ENCODE assay signal across 26 cellular contexts in genomic region chr14:38257500-38257899, GRCh38. TPM values are rescaled to one million over a fixed set of nuclear protein-coding genes. Genes with fewer than 3 reads are reported as not detected.
DNase-seq lines count a peak whose midpoint lies in the region; ATAC-seq, FAIRE-seq and TF ChIP-seq lines count a peak whose summit lies in the region.
"Had no signal": no experiment of that assay in that cellular context is flagged by ENCODE, and none has a peak within 500 bp of the region (broad histone marks: within the 10 kb centered on the region; RNA-seq: fewer than 3 reads in every experiment).

No MANE protein-coding gene starts in this region.

- DNase-seq in heart right ventricle (no peak), right cardiac atrium (no peak), RWPE2 (ENCODE audit: low spot score) (no peak), kidney tubule cell (ENCODE audit: low spot score) (peak; percentile 38), urothelium cell line (ENCODE audit: low spot score) (peak; percentile 17), coronary artery (ENCODE audit: low spot score) (no peak)
- DNase-seq: activated naive CD4-positive, alpha-beta T cell treated with anti-CD3 and anti-CD28 coated beads, Interleukin-2, amount 10 ng/mL, durations not matched to agents 7 days and 5 days; activated T-cell treated with anti-CD3 and anti-CD28 coated beads, Interleukin-2, amount 50 U/mL, for 72 hours; cerebellar nuclear complex; effector memory CD8-positive, alpha-beta T cell; GF-D8; glutamatergic neuron; left lung; NCI-H2029 treated with DMSO at 0.1 percent for 48 hours; NCI-H446 treated with DMSO at 0.1 percent for 48 hours; stimulated activated CD8-positive, alpha-beta memory T cell treated with anti-CD3 and anti-CD28 coated beads, Interleukin-4, amount 100 ng/mL, for 48 hours; upper lobe of right lung had no signal

- ATAC-seq in heart right ventricle (no peak), right cardiac atrium (no peak), RWPE2 (ENCODE audit: low read depth) (peak; percentile 82), GM18873 (IDR thresholded peaks at IDR 0.05; ENCODE audit: low FRiP score, unreplicated experiment) (no peak), GM21381 (IDR thresholded peaks at IDR 0.05; ENCODE audit: unreplicated experiment) (no peak)
- ATAC-seq: activated T-cell treated with anti-CD3 and anti-CD28 coated beads, Interleukin-2, amount 50 U/mL, for 72 hours; effector memory CD8-positive, alpha-beta T cell; K562; left lung; upper lobe of right lung had no signal

- peak overlapping the region; percentile 59 to 100 (median 97) for H3K27ac ChIP-seq in heart right ventricle
- no peak overlapping the region for H3K27ac ChIP-seq in right cardiac atrium (ENCODE audit: low read length)
- no peak overlapping the region for H3K27ac ChIP-seq in RWPE2 (ENCODE audit: poor library complexity, severe bottlenecking)
- peak overlapping the region in 1 of 2 donors; percentile 15 for H3K27ac ChIP-seq in coronary artery
- H3K27ac ChIP-seq: ascending aorta had no signal

- FAIRE-seq in urothelium cell line (lab: Jason Lieb, UNC) = no peak
- FAIRE-seq: A204.1, D721Med, K562 had no signal

- peak overlapping the region in 1 of 10 donors; percentile 89 for H3K4me3 ChIP-seq in heart right ventricle
- no peak overlapping the region for H3K4me3 ChIP-seq in right cardiac atrium (ENCODE audit: low read length)
- H3K4me3 ChIP-seq in RWPE2 (ENCODE audit: severe bottlenecking) = no peak overlapping the region
- H3K4me3 ChIP-seq in coronary artery = no peak overlapping the region
- H3K4me3 ChIP-seq: ascending aorta, K562, left lung had no signal

- intact Hi-C loops in heart right ventricle (cut with DNase I) (loop anchor here in 5 of 10 donors (2.0 to 10.0 kb wide), 7 partner anchors 33 to 747 kb away; no protein-coding TSS in a partner anchor), right cardiac atrium (cut with DNase I) (loop anchor here in 1 of 4 donors (10.0 kb wide), 1 partner anchor 107 kb away; no protein-coding TSS in a partner anchor)

- H3K4me1 ChIP-seq in heart right ventricle = peaks cover 0 to 15% (median 0%) of the 10 kb centered on the region in 9 donors
- H3K4me1 ChIP-seq in right cardiac atrium (ENCODE audit: control insufficient read depth, insufficient read depth, low read length) = no peaks in the 10 kb centered on the region
- peaks cover 4% of the 10 kb centered on the region for H3K4me1 ChIP-seq in RWPE2 (ENCODE audit: insufficient read depth, poor library complexity, severe bottlenecking)
- H3K4me1 ChIP-seq: upper lobe of right lung had no signal

- TF ChIP-seq CTCF in heart right ventricle (IDR thresholded peaks at IDR 0.05) (no peak), RWPE2 (IDR thresholded peaks at IDR 0.05; ENCODE audit: poor library complexity, severe bottlenecking) (no peak), coronary artery (IDR thresholded peaks at IDR 0.05) (no peak)

- H3K36me3 ChIP-seq in heart right ventricle (no peaks in the 10 kb centered on the region), RWPE2 (ENCODE audit: low read depth) (no peaks in the 10 kb centered on the region)
- H3K36me3 ChIP-seq: ascending aorta, left lung, upper lobe of right lung had no signal

- H3K27me3 ChIP-seq in heart right ventricle = peaks cover 0 to 40% (median 14%) of the 10 kb centered on the region in 7 donors
- no peaks in the 10 kb centered on the region for H3K27me3 ChIP-seq in right cardiac atrium (ENCODE audit: control insufficient read depth, insufficient read depth)
- H3K27me3 ChIP-seq in RWPE2 (ENCODE audit: insufficient read depth, poor library complexity, severe bottlenecking) = peaks cover 18% of the 10 kb centered on the region
- H3K27me3 ChIP-seq: ascending aorta had no signal

- H3K9me3 ChIP-seq in heart right ventricle = peaks cover 0 to 30% (median 8%) of the 10 kb centered on the region in 11 donors
- H3K9me3 ChIP-seq in right cardiac atrium (ENCODE audit: control insufficient read depth, low read length) = no peaks in the 10 kb centered on the region
- H3K9me3 ChIP-seq in RWPE2 (ENCODE audit: severe bottlenecking) = peaks cover 4% of the 10 kb centered on the region
- H3K9me3 ChIP-seq: ascending aorta, upper lobe of right lung had no signal

- WGBS in heart right ventricle, 2 donors = 65 to 76% methylated on average over 2 of the region's 2 CpGs
- 78% methylated on average over 2 of the region's 2 CpGs for WGBS in right cardiac atrium

RNA-seq across cellular contexts. Expression of gene CLEC14A, which starts 1.6 kb away (rescaled TPM):
- total RNA-seq in heart right ventricle = 10 to 100 TPM; 26.6 to 45.9 (median 37.1) TPM
- polyA plus RNA-seq in heart right ventricle = 10 to 100 TPM; 18.4 to 71.8 TPM
- total RNA-seq in right cardiac atrium = 10 to 100 TPM; 30.1 to 48.5 (median 41.8) TPM
- polyA plus RNA-seq in right cardiac atrium = 44.0 TPM
- total RNA-seq: activated CD8-positive, alpha-beta memory T cell treated with anti-CD3 and anti-CD28 coated beads for 36 hours; activated T-cell treated with anti-CD3 and anti-CD28 coated beads, Interleukin-2, amount 50 U/mL, for 72 hours; K562; neural crest cell had no signal
- polyA plus RNA-seq: CD14-positive monocyte, K562 had no signal

RNA-seq across cellular contexts. Expression of gene SSTR1, which starts 49.8 kb away (rescaled TPM):
- 1 to 10 TPM in 3 of 10 donors, under 1 TPM in 7; 0.47 to 1.8 (median 0.65) TPM for total RNA-seq in heart right ventricle
- polyA plus RNA-seq in heart right ventricle = under 1 TPM; 0.22 to 0.48 TPM
- total RNA-seq in right cardiac atrium = 1 to 10 TPM in 1 of 4 donors, under 1 TPM in 3; 0.59 to 1.5 (median 0.78) TPM
- polyA plus RNA-seq in right cardiac atrium = 0.48 TPM
- total RNA-seq: activated CD8-positive, alpha-beta memory T cell treated with anti-CD3 and anti-CD28 coated beads for 36 hours; activated T-cell treated with anti-CD3 and anti-CD28 coated beads, Interleukin-2, amount 50 U/mL, for 72 hours; K562; neural crest cell had no signal
- polyA plus RNA-seq: CD14-positive monocyte, K562 had no signal

Comparison
In these comparisons a context has a peak if more than half of its experiments do, and no peak if none do; other contexts are left out.
1. H3K27ac ChIP-seq: peak in heart right ventricle (10 of 10); none in right cardiac atrium (single experiment) and RWPE2 (single experiment).
2. DNase-seq: peak in kidney tubule cell (single experiment) and urothelium cell line (single experiment); none in heart right ventricle (0 of 2), right cardiac atrium (0 of 3), RWPE2 (single experiment) and coronary artery (single experiment).